In the genomic region with DNA sequence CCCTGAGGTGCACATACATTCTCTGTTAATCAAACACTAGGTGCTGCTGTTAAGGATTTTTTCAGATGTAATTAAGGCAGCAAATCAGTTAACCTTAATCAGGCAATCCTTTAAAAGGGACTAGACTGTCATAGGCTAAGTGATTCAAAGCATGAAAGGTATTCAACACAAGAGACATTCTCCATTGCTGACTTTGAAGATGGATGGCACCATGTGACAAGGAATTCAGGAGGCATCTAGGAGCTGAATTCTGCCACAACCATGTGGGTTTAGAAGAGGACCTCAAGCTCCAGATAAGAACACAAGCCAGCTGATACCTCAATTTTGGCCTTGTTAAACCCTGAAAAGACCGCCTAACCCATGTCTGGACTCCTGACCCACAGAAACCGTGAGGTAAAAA, we compare ENCODE assay signal across 21 cellular contexts.
DNase-seq lines count a peak whose midpoint lies in the region; ATAC-seq and TF ChIP-seq lines count a peak whose summit lies in the region.
"Had no signal": no experiment of that assay in that cellular context is flagged by ENCODE, and none has a peak within 500 bp of the region (broad histone marks: within the 10 kb centered on the region; RNA-seq: fewer than 3 reads in every experiment).

No MANE protein-coding gene starts in this region.

- no peaks in the 10 kb centered on the region for H3K79me2 ChIP-seq in osteoblast (ENCODE audit: insufficient read depth, low read length)

- H4K91ac ChIP-seq in mesenchymal stem cell (ENCODE audit: low read length) = no peak overlapping the region

- peaks cover 12% of the 10 kb centered on the region for H3K79me1 ChIP-seq in mesenchymal stem cell (replicated peaks; ENCODE audit: low read length, poor library complexity, severe bottlenecking)

- intact Hi-C loops in psoas muscle (cut with DNase I) = no loop called here

- no peak overlapping the region for H2BK120ac ChIP-seq in mesenchymal stem cell (ENCODE audit: low read depth, low read length)

- no peak overlapping the region for H2AFZ ChIP-seq in mesenchymal stem cell (ENCODE audit: low read depth, low read length)
- H2AFZ ChIP-seq in osteoblast (ENCODE audit: low read length) = no peak overlapping the region

- WGBS in mesenchymal stem cell = no CpG with 5 or more reads among the region's 2 CpGs
- WGBS in psoas muscle, 3 donors = 98% methylated on average over 2 of the region's 2 CpGs

- no peak overlapping the region for H2BK5ac ChIP-seq in mesenchymal stem cell (ENCODE audit: low read depth, low read length, poor library complexity, severe bottlenecking)

- H3K27me3 ChIP-seq in mesenchymal stem cell (ENCODE audit: control insufficient read depth in 1 of 2, insufficient read depth in 1 of 2, low read length in 2 of 2) (no peaks in the 10 kb centered on the region), psoas muscle (ENCODE audit: insufficient read depth in 3 of 3, low read length in 2 of 3) (no peaks in the 10 kb centered on the region), osteoblast (ENCODE audit: insufficient read depth, low read length) (no peaks in the 10 kb centered on the region)
- H3K27me3 ChIP-seq: BLaER1 had no signal

- H3K14ac ChIP-seq in mesenchymal stem cell (ENCODE audit: low read length in 2 of 2) = no peak overlapping the region

- H3K27ac ChIP-seq in mesenchymal stem cell (ENCODE audit: low read length, poor library complexity, severe bottlenecking) (no peak overlapping the region), psoas muscle (no peak overlapping the region), osteoblast (ENCODE audit: low read depth, low read length) (no peak overlapping the region)
- H3K27ac ChIP-seq: BLaER1 had no signal

- TF ChIP-seq CTCF in psoas muscle (IDR thresholded peaks at IDR 0.05) (no peak), osteoblast (IDR thresholded peaks at IDR 0.05; ENCODE audit: extremely low read depth, low read depth, low read length) (no peak)

- H3K4me2 ChIP-seq in mesenchymal stem cell (ENCODE audit: low read length, poor library complexity, severe bottlenecking) = no peak overlapping the region
- H3K4me2 ChIP-seq in osteoblast (ENCODE audit: insufficient read depth, low read length) = no peak overlapping the region
- H3K4me2 ChIP-seq: A549, BLaER1 had no signal

- H3K36me3 ChIP-seq in mesenchymal stem cell (ENCODE audit: control insufficient read depth in 1 of 2, insufficient read depth in 2 of 2, low read depth in 1 of 2, low read length in 2 of 2) = peaks cover 4 to 69% of the 10 kb centered on the region in 2 experiments
- H3K36me3 ChIP-seq in psoas muscle (ENCODE audit: insufficient read depth in 1 of 2, low read depth in 1 of 2) = peaks cover 4 to 44% of the 10 kb centered on the region in 2 donors
- peaks cover 18% of the 10 kb centered on the region for H3K36me3 ChIP-seq in osteoblast (ENCODE audit: insufficient read depth, low read length)

- H4K8ac ChIP-seq in mesenchymal stem cell (ENCODE audit: low read length) = no peak overlapping the region

- no peak overlapping the region for H3K9ac ChIP-seq in mesenchymal stem cell (ENCODE audit: low read length)
- H3K9ac ChIP-seq: BLaER1 had no signal

- no peaks in the 10 kb centered on the region for H3K9me3 ChIP-seq in mesenchymal stem cell (ENCODE audit: control insufficient read depth, low read length)
- H3K9me3 ChIP-seq in psoas muscle = no peaks in the 10 kb centered on the region
- no peaks in the 10 kb centered on the region for H3K9me3 ChIP-seq in osteoblast (ENCODE audit: low read depth, low read length)
- H3K9me3 ChIP-seq: A549, BLaER1, HAP-1 had no signal

- H2BK12ac ChIP-seq in mesenchymal stem cell (ENCODE audit: low read length in 2 of 2) = no peak overlapping the region

- H3K23ac ChIP-seq in mesenchymal stem cell (ENCODE audit: low read length in 2 of 2) = no peak overlapping the region

- no peaks in the 10 kb centered on the region for H4K20me1 ChIP-seq in osteoblast (ENCODE audit: insufficient read depth, low read length)
- H4K20me1 ChIP-seq: BLaER1 had no signal

- H3K4ac ChIP-seq in mesenchymal stem cell (ENCODE audit: low read depth in 1 of 2, low read length in 2 of 2) = no peak overlapping the region

- H3K4me1 ChIP-seq in mesenchymal stem cell (ENCODE audit: control insufficient read depth, insufficient read depth, low read depth, low read length) = no peaks in the 10 kb centered on the region
- H3K4me1 ChIP-seq in psoas muscle = no peaks in the 10 kb centered on the region
- H3K4me1 ChIP-seq in osteoblast (ENCODE audit: insufficient read depth, low read length) = no peaks in the 10 kb centered on the region
- H3K4me1 ChIP-seq: BLaER1, HAP-1 had no signal

- ATAC-seq in psoas muscle = peak in 3 of 4 donors; percentile 48 to 57 (median 54)
- ATAC-seq: A549; CD8-positive, alpha-beta T cell; SK-N-SH treated with all-trans-retinoic acid at 6 μM for 48 hours had no signal

- no peak overlapping the region for H2BK15ac ChIP-seq in mesenchymal stem cell (ENCODE audit: low read depth, poor library complexity, severe bottlenecking)

- H3K18ac ChIP-seq in mesenchymal stem cell (ENCODE audit: low read depth in 1 of 2, low read length in 2 of 2) = no peak overlapping the region

- DNase-seq in EH (ENCODE audit: low read depth) = peak; percentile 11
- DNase-seq in amniotic epithelial cell (ENCODE audit: low read depth) = peak; percentile 52
- peak; percentile 4 for DNase-seq in mesenchymal stem cell
- DNase-seq in psoas muscle = no peak
- no peak for DNase-seq in osteoblast (ENCODE audit: insufficient read length, low spot score, missing footprints)
- no peak for DNase-seq in NCI-H748 treated with DMSO at 0.1 percent for 48 hours (lab: John Stamatoyannopoulos, UW)
- no peak for DNase-seq in HUDEP-2 (lab: John Stamatoyannopoulos, UW; ENCODE audit: unreplicated experiment in 76 of 76)
- DNase-seq: CD8-positive, alpha-beta T cell; Kasumi-1; MM.1S; NCI-H1092; NCI-H2081; NCI-H2171 treated with DMSO at 0.1 percent for 48 hours; NCI-H446; NCI-H69; RPMI8226; SIG-M5 had no signal

- H3K4me3 ChIP-seq in mesenchymal stem cell (ENCODE audit: insufficient read depth in 1 of 2, low read depth in 1 of 2, low read length in 2 of 2) (no peak overlapping the region), psoas muscle (no peak overlapping the region), osteoblast (ENCODE audit: insufficient read depth, low read length) (no peak overlapping the region)
- H3K4me3 ChIP-seq: A549, BLaER1, HAP-1 had no signal

- H2AK5ac ChIP-seq in mesenchymal stem cell (ENCODE audit: low read length, severe bottlenecking) = no peak overlapping the region

Comparison
In these comparisons a context has a peak if more than half of its experiments do, and no peak if none do; other contexts are left out.
1. DNase-seq: peak in EH (single experiment), amniotic epithelial cell (single experiment) and mesenchymal stem cell (single experiment); none in psoas muscle (0 of 2), osteoblast (single experiment), NCI-H748 treated with DMSO at 0.1 percent for 48 hours (single experiment) and HUDEP-2 (0 of 76).